In the genomic region with DNA sequence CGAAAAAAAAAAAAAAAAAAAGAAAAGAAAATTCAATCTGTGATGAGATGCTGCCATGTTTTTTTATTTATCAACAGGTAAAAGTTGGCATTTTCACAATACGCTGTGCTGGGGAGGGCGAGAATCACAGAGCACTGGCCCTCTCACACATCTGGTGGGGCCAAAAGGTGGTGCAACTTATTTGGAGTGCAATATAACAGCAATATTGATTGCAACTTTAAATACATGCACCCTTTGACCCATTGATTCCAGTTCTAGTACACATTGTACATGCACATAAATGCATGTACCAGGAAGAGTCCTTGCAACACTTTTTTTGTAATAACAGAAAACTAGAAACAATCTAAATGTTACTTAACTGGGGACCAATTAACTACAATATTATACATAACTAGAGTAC, we compare ENCODE assay signal across 28 cellular contexts.
"Had no signal": no experiment of that assay in that cellular context is flagged by ENCODE, and none has a peak within 500 bp of the region (broad histone marks: within the 10 kb centered on the region; RNA-seq: fewer than 3 reads in every experiment).

No MANE protein-coding gene starts in this region.

- H3K27ac ChIP-seq: neutrophil, ovary, parathyroid adenoma, psoas muscle, skin epidermis, stomach, thoracic aorta, thyroid gland, tibial nerve, upper lobe of left lung, vagina had no signal

- H3K27me3 ChIP-seq: neutrophil, ovary, stomach, thyroid gland, tibial nerve, upper lobe of left lung, vagina had no signal

- H3K36me3 ChIP-seq: neutrophil, ovary, stomach, thoracic aorta, thyroid gland, tibial nerve, upper lobe of left lung, vagina had no signal

- H3K9me3 ChIP-seq: neutrophil, ovary, psoas muscle, stomach, thoracic aorta, thyroid gland, tibial nerve, upper lobe of left lung, vagina had no signal

- ATAC-seq: naive thymus-derived CD8-positive, alpha-beta T cell; natural killer cell treated with Interleukin-12 subunit alpha and Interleukin-12 subunit beta and Interleukin-15 and Interleukin-18, amount 100 ng/mL, for 72 hours; psoas muscle; right cardiac atrium; sciatic nerve; stimulated activated effector memory CD8-positive, alpha-beta T cell treated with anti-CD3 and anti-CD28 coated beads, Interleukin-12 subunit alpha, Interleukin-12 subunit beta, amount 100 ng/mL, for 72 hours; stimulated activated naive B cell treated with anti-CD40 and anti-IgM and Interleukin-4, amounts not matched to agents 10 μg/mL and 1 μg/mL and 100 μg/mL, for 72 hours had no signal

- H3K79me2 ChIP-seq: parathyroid adenoma had no signal

- H3K9ac ChIP-seq: parathyroid adenoma had no signal

- FAIRE-seq: urothelium cell line had no signal

- H2AFZ ChIP-seq: parathyroid adenoma had no signal

- DNase-seq: naive B cell; naive thymus-derived CD8-positive, alpha-beta T cell; nephron progenitor cell; nucleus accumbens; ovary; posterior cingulate gyrus; psoas muscle; right cardiac atrium; stimulated activated CD4-positive, alpha-beta T cell treated with anti-CD3 and anti-CD28 coated beads, Interleukin-15, amount 100 ng/mL, for 24 hours; stimulated activated CD4-positive, alpha-beta T cell treated with anti-CD3 and anti-CD28 coated beads, Interleukin-2, amount 100 ng/mL, for 24 hours; stimulated activated CD4-positive, alpha-beta T cell treated with anti-CD3 and anti-CD28 coated beads, Interleukin-2, amount 100 ng/mL, for 48 hours; stimulated activated CD4-positive, alpha-beta T cell treated with anti-CD3 and anti-CD28 coated beads, Interleukin-4, amount 100 ng/mL, for 24 hours; stimulated activated naive B cell treated with anti-CD40 and anti-IgM and Interleukin-4, amounts not matched to agents 10 μg/mL and 1 μg/mL and 100 μg/mL, for 72 hours; stimulated activated naive CD4-positive, alpha-beta T cell treated with Interleukin-2 at 50 U/mL for 16 hours; stomach; thyroid gland; trophoblast cell; upper lobe of left lung had no signal

- H3K4me3 ChIP-seq: ovary, psoas muscle, skin epidermis, stomach, thoracic aorta, thyroid gland, tibial nerve, upper lobe of left lung, vagina had no signal

- H3K4me1 ChIP-seq: parathyroid adenoma, psoas muscle, stomach, thyroid gland, upper lobe of left lung, vagina had no signal
